In the genomic region with DNA sequence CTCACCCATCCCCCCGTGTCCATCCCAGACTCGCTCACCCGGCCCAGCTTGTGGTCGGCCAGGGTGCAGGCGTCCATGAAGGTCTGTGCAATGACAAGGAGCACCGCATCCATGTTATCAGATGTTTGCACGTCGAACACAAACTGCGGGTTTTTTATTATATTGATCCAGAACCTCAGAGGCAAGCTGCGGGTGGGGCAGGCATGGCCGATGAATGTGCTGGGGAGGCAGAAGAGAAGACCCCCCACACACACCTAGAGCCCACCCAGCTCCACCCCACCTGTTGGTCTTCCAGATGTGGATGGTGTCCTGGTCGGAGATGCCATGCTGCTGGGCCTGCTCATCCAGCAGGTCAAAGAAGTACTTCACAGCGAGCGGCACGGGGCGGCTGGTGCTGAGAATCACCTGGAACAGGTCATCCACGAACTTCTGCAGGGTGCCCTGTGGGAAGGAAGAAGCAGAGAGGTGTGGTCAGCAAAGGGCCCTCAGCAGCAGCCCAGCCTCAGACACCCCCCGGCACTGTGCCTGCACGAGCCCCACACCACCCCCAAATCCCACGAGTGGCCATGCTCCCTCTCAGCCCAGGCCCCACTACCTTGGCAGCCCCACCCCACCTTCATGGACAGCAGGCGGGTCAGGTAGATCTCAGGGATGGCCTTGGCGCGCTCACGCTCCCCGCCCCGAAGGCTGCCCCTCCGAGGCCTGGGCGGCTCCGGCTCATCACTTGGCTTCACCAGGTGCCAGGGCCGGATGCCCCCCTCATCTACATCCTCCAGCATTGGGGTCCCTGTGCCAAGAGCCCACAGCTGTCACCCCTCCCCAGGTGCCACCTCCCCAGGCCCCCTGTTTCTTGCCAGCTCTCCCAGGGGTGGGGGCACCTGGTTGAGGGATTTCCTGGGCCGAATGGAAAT, we compare ENCODE assay signal across 16 cellular contexts. TPM values are rescaled to one million over a fixed set of nuclear protein-coding genes. Genes with fewer than 3 reads are reported as not detected.
DNase-seq lines count a peak whose midpoint lies in the region; ATAC-seq and TF ChIP-seq lines count a peak whose summit lies in the region.
"Had no signal": no experiment of that assay in that cellular context is flagged by ENCODE, and none has a peak within 500 bp of the region (broad histone marks: within the 10 kb centered on the region; RNA-seq: fewer than 3 reads in every experiment).

No MANE protein-coding gene starts in this region.

- H3K9me3 Mint-ChIP-seq in activated CD4-positive, alpha-beta T cell treated with anti-CD3 and anti-CD28 coated beads for 36 hours (ENCODE audit: low read depth) = no peaks in the 10 kb centered on the region
- H3K9me3 Mint-ChIP-seq in activated CD4-positive, alpha-beta T cell treated with anti-CD3 and anti-CD28 coated beads, Interleukin-2, amount 10 ng/mL, durations not matched to agents 24 days and 14 days = no peaks in the 10 kb centered on the region
- H3K9me3 Mint-ChIP-seq: nephron progenitor cell; T-helper 1 cell treated with Interleukin-12 subunit alpha and Interleukin-12 subunit beta and Interleukin-4 antibody, amounts not matched to agents 30 μg/mL and 1 μg/mL, for 36 hours had no signal

- H3K27me3 Mint-ChIP-seq in activated CD4-positive, alpha-beta T cell treated with anti-CD3 and anti-CD28 coated beads for 36 hours = no peaks in the 10 kb centered on the region
- H3K27me3 Mint-ChIP-seq in activated CD4-positive, alpha-beta T cell treated with anti-CD3 and anti-CD28 coated beads, Interleukin-2, amount 10 ng/mL, durations not matched to agents 24 days and 14 days = no peaks in the 10 kb centered on the region

- ATAC-seq in activated CD4-positive, alpha-beta T cell treated with anti-CD3 and anti-CD28 coated beads for 36 hours = no peak
- ATAC-seq in right cardiac atrium = no peak
- ATAC-seq: PC-3 had no signal

- WGBS in right cardiac atrium = 92% methylated on average over 31 of the region's 31 CpGs
- 90 to 92% methylated on average over 31 of the region's 31 CpGs for WGBS in sigmoid colon, 2 donors

- intact Hi-C loops in activated CD4-positive, alpha-beta T cell treated with anti-CD3 and anti-CD28 coated beads for 36 hours (cut with DNase I, micrococcal nuclease) = loop anchor here in 1 of 2 experiments (10.0 kb wide), 1 partner anchor 135 kb away; no protein-coding TSS in a partner anchor
- intact Hi-C loops in activated CD4-positive, alpha-beta T cell treated with anti-CD3 and anti-CD28 coated beads, Interleukin-2, amount 10 ng/mL, durations not matched to agents 24 days and 14 days (cut with micrococcal nuclease) = loop anchor here (10.0 kb wide), 1 partner anchor 135 kb away; no protein-coding TSS in a partner anchor
- intact Hi-C loops in right cardiac atrium (cut with DNase I) (no loop called here), sigmoid colon (cut with DNase I) (loop anchor here (2.0 kb wide), 1 partner anchor 15 kb away; no protein-coding TSS in a partner anchor)

- H3K36me3 ChIP-seq in sigmoid colon = peaks cover 37 to 98% (median 73%) of the 10 kb centered on the region in 4 donors

- no peak for TF ChIP-seq POLR2A in sigmoid colon (IDR thresholded peaks at IDR 0.05)

- H3K9me3 ChIP-seq in right cardiac atrium (ENCODE audit: control insufficient read depth, low read length) (no peaks in the 10 kb centered on the region), sigmoid colon (no peaks in the 10 kb centered on the region)
- H3K9me3 ChIP-seq: tibial nerve had no signal

- H3K27ac ChIP-seq in RWPE1 (peak overlapping the region; percentile 99), right cardiac atrium (ENCODE audit: low read length) (no peak overlapping the region), sigmoid colon (peak overlapping the region in 2 of 4 donors; percentile 10 to 89)
- H3K27ac ChIP-seq: tibial nerve had no signal

- no peak overlapping the region for H3K27ac Mint-ChIP-seq in activated CD4-positive, alpha-beta T cell treated with anti-CD3 and anti-CD28 coated beads for 36 hours
- no peak overlapping the region for H3K27ac Mint-ChIP-seq in activated CD4-positive, alpha-beta T cell treated with anti-CD3 and anti-CD28 coated beads, Interleukin-2, amount 10 ng/mL, durations not matched to agents 24 days and 14 days
- H3K27ac Mint-ChIP-seq: T-helper 1 cell treated with Interleukin-12 subunit alpha and Interleukin-12 subunit beta and Interleukin-4 antibody, amounts not matched to agents 30 μg/mL and 1 μg/mL, for 36 hours had no signal

- H3K4me3 Mint-ChIP-seq in activated CD4-positive, alpha-beta T cell treated with anti-CD3 and anti-CD28 coated beads for 36 hours = no peak overlapping the region
- H3K4me3 Mint-ChIP-seq in activated CD4-positive, alpha-beta T cell treated with anti-CD3 and anti-CD28 coated beads, Interleukin-2, amount 10 ng/mL, durations not matched to agents 24 days and 14 days = no peak overlapping the region
- H3K4me3 Mint-ChIP-seq: nephron progenitor cell; T-helper 1 cell treated with Interleukin-12 subunit alpha and Interleukin-12 subunit beta and Interleukin-4 antibody, amounts not matched to agents 30 μg/mL and 1 μg/mL, for 36 hours had no signal

- H3K4me1 Mint-ChIP-seq in activated CD4-positive, alpha-beta T cell treated with anti-CD3 and anti-CD28 coated beads for 36 hours = no peaks in the 10 kb centered on the region
- no peaks in the 10 kb centered on the region for H3K4me1 Mint-ChIP-seq in activated CD4-positive, alpha-beta T cell treated with anti-CD3 and anti-CD28 coated beads, Interleukin-2, amount 10 ng/mL, durations not matched to agents 24 days and 14 days
- H3K4me1 Mint-ChIP-seq: nephron progenitor cell had no signal

- no peaks in the 10 kb centered on the region for H3K36me3 Mint-ChIP-seq in activated CD4-positive, alpha-beta T cell treated with anti-CD3 and anti-CD28 coated beads for 36 hours (ENCODE audit: low read depth)
- H3K36me3 Mint-ChIP-seq in activated CD4-positive, alpha-beta T cell treated with anti-CD3 and anti-CD28 coated beads, Interleukin-2, amount 10 ng/mL, durations not matched to agents 24 days and 14 days (ENCODE audit: low read depth) = no peaks in the 10 kb centered on the region

- TF ChIP-seq EP300 in sigmoid colon (IDR thresholded peaks at IDR 0.05) = no peak

- POLR2A ChIA-PET in activated CD4-positive, alpha-beta T cell treated with anti-CD3 and anti-CD28 coated beads for 36 hours (lab: Charles Lee) = interaction anchor here (0.7 kb wide), 1 partner anchor 15 kb away, joined by 4 read pairs; no protein-coding TSS in a partner anchor
- POLR2A ChIA-PET in RWPE1 (lab: Yijun Ruan, JAX; ENCODE audit: low non-redundant PET) = no interaction called here

- no peak overlapping the region for H3K4me3 ChIP-seq in right cardiac atrium (ENCODE audit: low read length)
- no peak overlapping the region for H3K4me3 ChIP-seq in sigmoid colon
- H3K4me3 ChIP-seq: tibial nerve had no signal

- no peak for TF ChIP-seq CTCF in RWPE1 (conservative IDR thresholded peaks at IDR 0.05; ENCODE audit: low read depth)
- no peak for TF ChIP-seq CTCF in sigmoid colon (IDR thresholded peaks at IDR 0.05)

- H3K4me1 ChIP-seq in right cardiac atrium (ENCODE audit: control insufficient read depth, insufficient read depth, low read length) (no peaks in the 10 kb centered on the region), sigmoid colon (peaks cover 0 to 22% (median 10%) of the 10 kb centered on the region in 4 donors)

- H3K27me3 ChIP-seq in right cardiac atrium (ENCODE audit: control insufficient read depth, insufficient read depth) (no peaks in the 10 kb centered on the region), sigmoid colon (no peaks in the 10 kb centered on the region)
- H3K27me3 ChIP-seq: tibial nerve had no signal

- CTCF ChIA-PET in activated CD4-positive, alpha-beta T cell treated with anti-CD3 and anti-CD28 coated beads for 36 hours (lab: Charles Lee) = interaction anchor here (1.5 to 5.7 kb wide), 2 partner anchors 9 to 27 kb away, joined by 5 to 45 read pairs; no protein-coding TSS in a partner anchor
- CTCF ChIA-PET in RWPE1 (lab: Yijun Ruan, JAX) = interaction anchor here (0.6 to 1.2 kb wide), 2 partner anchors 26 to 149 kb away, joined by 3 to 7 read pairs; no protein-coding TSS in a partner anchor

- peak; percentile 3 for DNase-seq in activated CD4-positive, alpha-beta T cell treated with anti-CD3 and anti-CD28 coated beads for 36 hours
- no peak for DNase-seq in activated CD4-positive, alpha-beta T cell treated with anti-CD3 and anti-CD28 coated beads, Interleukin-2, amount 10 ng/mL, durations not matched to agents 24 days and 14 days
- DNase-seq in RWPE1 (ENCODE audit: low spot score) = no peak
- peak in 2 of 3 donors; percentile 43 to 56 for DNase-seq in right cardiac atrium
- peak; percentile 56 for DNase-seq in sigmoid colon
- DNase-seq in SIG-M5 (lab: John Stamatoyannopoulos, UW) = no peak
- DNase-seq in NCI-H524 (lab: John Stamatoyannopoulos, UW) = no peak
- DNase-seq in effector CD8-positive, alpha-beta T cell (lab: John Stamatoyannopoulos, UW) = no peak
- DNase-seq: dermis blood vessel endothelial cell, foreskin melanocyte, NCI-H1092 treated with DMSO at 0.1 percent for 48 hours, NCI-H226, nephron progenitor cell, PC-3 had no signal

RNA-seq across cellular contexts. Expression of a gene that starts 20.3 kb away (rescaled TPM):
- 1 to 10 TPM; 3.7 to 5.1 TPM for total RNA-seq in activated CD4-positive, alpha-beta T cell treated with anti-CD3 and anti-CD28 coated beads for 36 hours
- 5.7 and 6.5 TPM in 2 replicates for total RNA-seq in activated CD4-positive, alpha-beta T cell treated with anti-CD3 and anti-CD28 coated beads, Interleukin-2, amount 10 ng/mL, durations not matched to agents 24 days and 14 days
- total RNA-seq in right cardiac atrium = 10 to 100 TPM; 49.4 to 84.5 (median 55.0) TPM
- polyA plus RNA-seq in right cardiac atrium = 52.7 TPM
- 100 to 1,000 TPM in 1 of 4 donors, 10 to 100 TPM in 3; 59.9 to 162 (median 79.7) TPM for total RNA-seq in sigmoid colon
- 10 to 100 TPM; 10.2 to 88.0 (median 10.4) TPM for polyA plus RNA-seq in sigmoid colon

RNA-seq across cellular contexts. Expression of a gene that starts 30.4 kb away (rescaled TPM):
- total RNA-seq in activated CD4-positive, alpha-beta T cell treated with anti-CD3 and anti-CD28 coated beads for 36 hours = 10 to 100 TPM; 17.5 to 25.0 TPM
- total RNA-seq in activated CD4-positive, alpha-beta T cell treated with anti-CD3 and anti-CD28 coated beads, Interleukin-2, amount 10 ng/mL, durations not matched to agents 24 days and 14 days = 24.4 and 25.9 TPM in 2 replicates
- total RNA-seq in right cardiac atrium (10 to 100 TPM in 3 of 4 donors, 1 to 10 TPM in 1; 8.7 to 11.5 (median 11.1) TPM), sigmoid colon (10 to 100 TPM in 3 of 4 donors, 1 to 10 TPM in 1; 9.4 to 22.5 (median 13.1) TPM)
- polyA plus RNA-seq in right cardiac atrium (11.2 TPM), sigmoid colon (10 to 100 TPM; 12.7 to 21.6 (median 18.6) TPM)

RNA-seq across cellular contexts. Expression of a gene that starts 30.5 kb away (rescaled TPM):
- 100 to 1,000 TPM; 260 to 324 TPM for total RNA-seq in activated CD4-positive, alpha-beta T cell treated with anti-CD3 and anti-CD28 coated beads for 36 hours
- 272 and 275 TPM in 2 replicates for total RNA-seq in activated CD4-positive, alpha-beta T cell treated with anti-CD3 and anti-CD28 coated beads, Interleukin-2, amount 10 ng/mL, durations not matched to agents 24 days and 14 days
- total RNA-seq in right cardiac atrium (100 to 1,000 TPM; 187 to 270 (median 216) TPM), sigmoid colon (100 to 1,000 TPM; 146 to 352 (median 244) TPM)
- polyA plus RNA-seq in right cardiac atrium (526 TPM), sigmoid colon (100 to 1,000 TPM; 419 to 762 (median 624) TPM)

RNA-seq across cellular contexts. Expression of a gene that starts 37.0 kb away (rescaled TPM):
- total RNA-seq in activated CD4-positive, alpha-beta T cell treated with anti-CD3 and anti-CD28 coated beads for 36 hours = 10 to 100 TPM; 16.8 to 21.0 TPM
- total RNA-seq in activated CD4-positive, alpha-beta T cell treated with anti-CD3 and anti-CD28 coated beads, Interleukin-2, amount 10 ng/mL, durations not matched to agents 24 days and 14 days = 18.3 and 20.0 TPM in 2 replicates
- 1 to 10 TPM; 4.0 to 5.2 (median 4.3) TPM for total RNA-seq in right cardiac atrium
- polyA plus RNA-seq in right cardiac atrium = 3.5 TPM
- total RNA-seq in sigmoid colon = 1 to 10 TPM; 3.4 to 9.4 (median 5.2) TPM
- 1 to 10 TPM; 1.8 to 6.2 (median 2.4) TPM for polyA plus RNA-seq in sigmoid colon

RNA-seq across cellular contexts. Expression of a gene that starts 37.5 kb away (rescaled TPM):
- under 1 TPM; 0.11 to 0.16 TPM for total RNA-seq in activated CD4-positive, alpha-beta T cell treated with anti-CD3 and anti-CD28 coated beads for 36 hours
- total RNA-seq in activated CD4-positive, alpha-beta T cell treated with anti-CD3 and anti-CD28 coated beads, Interleukin-2, amount 10 ng/mL, durations not matched to agents 24 days and 14 days = 0.14 and 0.28 TPM in 2 replicates
- total RNA-seq in right cardiac atrium (not detected), sigmoid colon (not detected)
- polyA plus RNA-seq in right cardiac atrium (not detected), sigmoid colon (not detected)
- total RNA-seq: dermis blood vessel endothelial cell, PC-3, tibial nerve had no signal

Comparison
In these comparisons a context has a peak if more than half of its experiments do, and no peak if none do; other contexts are left out.
1. DNase-seq: peak in activated CD4-positive, alpha-beta T cell treated with anti-CD3 and anti-CD28 coated beads for 36 hours (single experiment), right cardiac atrium (2 of 3) and sigmoid colon (single experiment); none in activated CD4-positive, alpha-beta T cell treated with anti-CD3 and anti-CD28 coated beads, Interleukin-2, amount 10 ng/mL, durations not matched to agents 24 days and 14 days (single experiment), RWPE1 (single experiment), SIG-M5 (single experiment), NCI-H524 (0 of 2) and effector CD8-positive, alpha-beta T cell (single experiment).
2. intact Hi-C loops: an anchor here in activated CD4-positive, alpha-beta T cell treated with anti-CD3 and anti-CD28 coated beads, Interleukin-2, amount 10 ng/mL, durations not matched to agents 24 days and 14 days (10.0 kb wide) and sigmoid colon (2.0 kb wide); none called in right cardiac atrium.